ENCODE assay signal across 1 cellular context in the genomic region with DNA sequence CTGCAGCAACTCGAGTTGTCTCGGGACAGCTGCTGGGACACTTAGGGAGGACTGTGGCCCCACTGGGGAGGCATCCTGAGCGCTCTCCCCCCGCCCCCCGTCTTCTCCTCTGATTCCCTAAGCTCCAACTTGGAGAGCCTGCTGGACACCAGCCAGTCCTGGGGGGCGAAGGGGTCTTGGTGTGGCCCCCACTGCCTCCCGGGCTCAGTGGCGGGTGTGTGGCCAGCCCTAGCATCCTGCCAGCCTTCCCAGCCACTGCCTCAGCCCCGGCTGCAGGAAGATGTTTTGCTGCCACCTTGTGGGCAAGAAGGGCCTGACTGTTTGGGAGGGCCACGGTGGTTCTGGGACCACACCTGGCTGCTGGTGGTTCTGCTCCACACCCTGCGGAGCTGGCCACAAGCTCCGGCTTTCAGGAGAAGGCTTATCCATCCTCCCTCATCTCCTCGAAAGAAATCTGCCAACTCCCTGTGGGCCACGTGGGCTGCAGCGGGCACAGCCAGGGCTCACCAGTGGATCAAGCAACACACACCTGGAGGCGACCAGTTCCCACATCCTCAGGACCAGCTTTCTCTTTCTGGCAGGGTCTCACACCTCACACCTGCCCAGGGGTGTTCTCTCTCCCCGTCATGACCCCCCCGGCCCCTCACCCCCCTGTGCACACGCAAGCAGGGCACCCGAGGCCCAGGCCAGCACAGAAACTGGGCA.
TF ChIP-seq lines count a peak whose summit lies in the region.

No MANE protein-coding gene starts in this region.

TF ChIP-seq in K562, 482 proteins besides CTCF, POLR2A, EP300 and RAD21 (continued from another document and continues in another):
- TF ChIP-seq, protein P1, sequence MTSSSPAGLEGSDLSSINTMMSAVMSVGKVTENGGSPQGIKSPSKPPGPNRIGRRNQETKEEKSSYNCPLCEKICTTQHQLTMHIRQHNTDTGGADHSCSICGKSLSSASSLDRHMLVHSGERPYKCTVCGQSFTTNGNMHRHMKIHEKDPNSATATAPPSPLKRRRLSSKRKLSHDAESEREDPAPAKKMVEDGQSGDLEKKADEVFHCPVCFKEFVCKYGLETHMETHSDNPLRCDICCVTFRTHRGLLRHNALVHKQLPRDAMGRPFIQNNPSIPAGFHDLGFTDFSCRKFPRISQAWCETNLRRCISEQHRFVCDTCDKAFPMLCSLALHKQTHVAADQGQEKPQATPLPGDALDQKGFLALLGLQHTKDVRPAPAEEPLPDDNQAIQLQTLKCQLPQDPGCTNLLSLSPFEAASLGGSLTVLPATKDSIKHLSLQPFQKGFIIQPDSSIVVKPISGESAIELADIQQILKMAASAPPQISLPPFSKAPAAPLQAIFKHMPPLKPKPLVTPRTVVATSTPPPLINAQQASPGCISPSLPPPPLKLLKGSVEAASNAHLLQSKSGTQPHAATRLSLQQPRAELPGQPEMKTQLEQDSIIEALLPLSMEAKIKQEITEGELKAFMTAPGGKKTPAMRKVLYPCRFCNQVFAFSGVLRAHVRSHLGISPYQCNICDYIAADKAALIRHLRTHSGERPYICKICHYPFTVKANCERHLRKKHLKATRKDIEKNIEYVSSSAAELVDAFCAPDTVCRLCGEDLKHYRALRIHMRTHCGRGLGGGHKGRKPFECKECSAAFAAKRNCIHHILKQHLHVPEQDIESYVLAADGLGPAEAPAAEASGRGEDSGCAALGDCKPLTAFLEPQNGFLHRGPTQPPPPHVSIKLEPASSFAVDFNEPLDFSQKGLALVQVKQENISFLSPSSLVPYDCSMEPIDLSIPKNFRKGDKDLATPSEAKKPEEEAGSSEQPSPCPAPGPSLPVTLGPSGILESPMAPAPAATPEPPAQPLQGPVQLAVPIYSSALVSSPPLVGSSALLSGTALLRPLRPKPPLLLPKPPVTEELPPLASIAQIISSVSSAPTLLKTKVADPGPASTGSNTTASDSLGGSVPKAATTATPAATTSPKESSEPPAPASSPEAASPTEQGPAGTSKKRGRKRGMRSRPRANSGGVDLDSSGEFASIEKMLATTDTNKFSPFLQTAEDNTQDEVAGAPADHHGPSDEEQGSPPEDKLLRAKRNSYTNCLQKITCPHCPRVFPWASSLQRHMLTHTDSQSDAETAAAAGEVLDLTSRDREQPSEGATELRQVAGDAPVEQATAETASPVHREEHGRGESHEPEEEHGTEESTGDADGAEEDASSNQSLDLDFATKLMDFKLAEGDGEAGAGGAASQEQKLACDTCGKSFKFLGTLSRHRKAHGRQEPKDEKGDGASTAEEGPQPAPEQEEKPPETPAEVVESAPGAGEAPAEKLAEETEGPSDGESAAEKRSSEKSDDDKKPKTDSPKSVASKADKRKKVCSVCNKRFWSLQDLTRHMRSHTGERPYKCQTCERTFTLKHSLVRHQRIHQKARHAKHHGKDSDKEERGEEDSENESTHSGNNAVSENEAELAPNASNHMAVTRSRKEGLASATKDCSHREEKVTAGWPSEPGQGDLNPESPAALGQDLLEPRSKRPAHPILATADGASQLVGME (CRISPR knock-in tag; IDR thresholded peaks at IDR 0.05), result 0 out of 2 replicates have a peak, but pooled peaks have one; percentile 37
- TF ChIP-seq ETV5 (CRISPR knock-in tag; IDR thresholded peaks at IDR 0.05; ENCODE audit: low read depth), result no peak
- no peak for TF ChIP-seq ZNF282 (CRISPR knock-in tag; IDR thresholded peaks at IDR 0.05)
- no peak for TF ChIP-seq ZNF253 (CRISPR knock-in tag; conservative IDR thresholded peaks at IDR 0.05)
- no peak for TF ChIP-seq CBFB (CRISPR knock-in tag; IDR thresholded peaks at IDR 0.05)
- TF ChIP-seq FOXJ3 (CRISPR knock-in tag; IDR thresholded peaks at IDR 0.05), result no peak
- no peak for TF ChIP-seq ZC3H11A (IDR thresholded peaks at IDR 0.05; ENCODE audit: low read depth, low read length)
- TF ChIP-seq, protein P2, sequence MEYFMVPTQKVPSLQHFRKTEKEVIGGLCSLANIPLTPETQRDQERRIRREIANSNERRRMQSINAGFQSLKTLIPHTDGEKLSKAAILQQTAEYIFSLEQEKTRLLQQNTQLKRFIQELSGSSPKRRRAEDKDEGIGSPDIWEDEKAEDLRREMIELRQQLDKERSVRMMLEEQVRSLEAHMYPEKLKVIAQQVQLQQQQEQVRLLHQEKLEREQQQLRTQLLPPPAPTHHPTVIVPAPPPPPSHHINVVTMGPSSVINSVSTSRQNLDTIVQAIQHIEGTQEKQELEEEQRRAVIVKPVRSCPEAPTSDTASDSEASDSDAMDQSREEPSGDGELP (CRISPR knock-in tag; IDR thresholded peaks at IDR 0.05; ENCODE audit: borderline replicate concordance), result peak; percentile 82; the same call in 1 of the 2 replicates
- TF ChIP-seq CC2D1A (IDR thresholded peaks at IDR 0.05), result peak; percentile 75; the same call in 1 of the 2 replicates
- TF ChIP-seq ZNF347 (CRISPR knock-in tag; IDR thresholded peaks at IDR 0.05; ENCODE audit: low read depth), result no peak
- no peak for TF ChIP-seq ZNF431 (CRISPR knock-in tag; IDR thresholded peaks at IDR 0.05)
- no peak for TF ChIP-seq PCBP2 (IDR thresholded peaks at IDR 0.05; ENCODE audit: low read depth, low read length, poor library complexity, severe bottlenecking)
- TF ChIP-seq ZKSCAN8 (CRISPR knock-in tag; IDR thresholded peaks at IDR 0.05), result no peak
- peak; percentile 35; the same call in 1 of the 2 replicates for TF ChIP-seq XRCC5 (IDR thresholded peaks at IDR 0.05; ENCODE audit: low read depth, low read length)
- no peak for TF ChIP-seq NCOA2 (IDR thresholded peaks at IDR 0.05; ENCODE audit: partially characterized antibody in 2 of 2)
- no peak for TF ChIP-seq ZNF696 (CRISPR knock-in tag; conservative IDR thresholded peaks at IDR 0.05)
- TF ChIP-seq ZFPM2 (CRISPR knock-in tag; IDR thresholded peaks at IDR 0.05), result 0 out of 2 replicates have a peak, but pooled peaks have one; percentile 39
- no peak for TF ChIP-seq BRD9 (IDR thresholded peaks at IDR 0.05; ENCODE audit: low read depth, partially characterized antibody)
- TF ChIP-seq MECOM (CRISPR knock-in tag; IDR thresholded peaks at IDR 0.05), result no peak
- TF ChIP-seq BHLHE40 (IDR thresholded peaks at IDR 0.05; ENCODE audit: low read length), result peak; percentile 48
- TF ChIP-seq, protein P3, sequence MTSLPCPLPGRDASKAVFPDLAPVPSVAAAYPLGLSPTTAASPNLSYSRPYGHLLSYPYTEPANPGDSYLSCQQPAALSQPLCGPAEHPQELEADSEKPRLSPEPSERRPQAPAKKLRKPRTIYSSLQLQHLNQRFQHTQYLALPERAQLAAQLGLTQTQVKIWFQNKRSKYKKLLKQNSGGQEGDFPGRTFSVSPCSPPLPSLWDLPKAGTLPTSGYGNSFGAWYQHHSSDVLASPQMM (CRISPR knock-in tag; IDR thresholded peaks at IDR 0.05), result no peak
- no peak for TF ChIP-seq NR2F6 (CRISPR knock-in tag; IDR thresholded peaks at IDR 0.05)
- TF ChIP-seq RCOR1 (IDR thresholded peaks at IDR 0.05; ENCODE audit: borderline replicate concordance in 1 of 2, low read depth in 2 of 2, low read length in 2 of 2), result peak in 1 of 2 experiments; percentile 75; a peak in 2 of 4 replicates
- no peak for TF ChIP-seq ZNF12 (CRISPR knock-in tag; IDR thresholded peaks at IDR 0.05)
- no peak for TF ChIP-seq SMAD3 (CRISPR knock-in tag; conservative IDR thresholded peaks at IDR 0.05)
- TF ChIP-seq, protein P4, sequence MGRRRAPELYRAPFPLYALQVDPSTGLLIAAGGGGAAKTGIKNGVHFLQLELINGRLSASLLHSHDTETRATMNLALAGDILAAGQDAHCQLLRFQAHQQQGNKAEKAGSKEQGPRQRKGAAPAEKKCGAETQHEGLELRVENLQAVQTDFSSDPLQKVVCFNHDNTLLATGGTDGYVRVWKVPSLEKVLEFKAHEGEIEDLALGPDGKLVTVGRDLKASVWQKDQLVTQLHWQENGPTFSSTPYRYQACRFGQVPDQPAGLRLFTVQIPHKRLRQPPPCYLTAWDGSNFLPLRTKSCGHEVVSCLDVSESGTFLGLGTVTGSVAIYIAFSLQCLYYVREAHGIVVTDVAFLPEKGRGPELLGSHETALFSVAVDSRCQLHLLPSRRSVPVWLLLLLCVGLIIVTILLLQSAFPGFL (CRISPR knock-in tag; IDR thresholded peaks at IDR 0.05), result 0 out of 2 replicates have a peak, but pooled peaks have one; percentile 76
- TF ChIP-seq PPARD (CRISPR knock-in tag; IDR thresholded peaks at IDR 0.05), result no peak
- TF ChIP-seq RBM34 (IDR thresholded peaks at IDR 0.05; ENCODE audit: borderline replicate concordance, insufficient read depth, low read length), result no peak
- no peak for TF ChIP-seq MCM7 (IDR thresholded peaks at IDR 0.05)
- no peak for TF ChIP-seq TAF15 (IDR thresholded peaks at IDR 0.05; ENCODE audit: low read depth, low read length)
- TF ChIP-seq, protein P5, sequence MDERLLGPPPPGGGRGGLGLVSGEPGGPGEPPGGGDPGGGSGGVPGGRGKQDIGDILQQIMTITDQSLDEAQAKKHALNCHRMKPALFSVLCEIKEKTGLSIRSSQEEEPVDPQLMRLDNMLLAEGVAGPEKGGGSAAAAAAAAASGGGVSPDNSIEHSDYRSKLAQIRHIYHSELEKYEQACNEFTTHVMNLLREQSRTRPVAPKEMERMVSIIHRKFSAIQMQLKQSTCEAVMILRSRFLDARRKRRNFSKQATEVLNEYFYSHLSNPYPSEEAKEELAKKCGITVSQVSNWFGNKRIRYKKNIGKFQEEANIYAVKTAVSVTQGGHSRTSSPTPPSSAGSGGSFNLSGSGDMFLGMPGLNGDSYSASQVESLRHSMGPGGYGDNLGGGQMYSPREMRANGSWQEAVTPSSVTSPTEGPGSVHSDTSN (CRISPR knock-in tag; IDR thresholded peaks at IDR 0.05; ENCODE audit: low read depth), result no peak
- TF ChIP-seq, protein P5 (tag; conservative IDR thresholded peaks at IDR 0.05; ENCODE audit: low read depth), result no peak
- no peak for TF ChIP-seq KAT7 (CRISPR knock-in tag; IDR thresholded peaks at IDR 0.05; ENCODE audit: borderline replicate concordance)
- TF ChIP-seq, protein P6, sequence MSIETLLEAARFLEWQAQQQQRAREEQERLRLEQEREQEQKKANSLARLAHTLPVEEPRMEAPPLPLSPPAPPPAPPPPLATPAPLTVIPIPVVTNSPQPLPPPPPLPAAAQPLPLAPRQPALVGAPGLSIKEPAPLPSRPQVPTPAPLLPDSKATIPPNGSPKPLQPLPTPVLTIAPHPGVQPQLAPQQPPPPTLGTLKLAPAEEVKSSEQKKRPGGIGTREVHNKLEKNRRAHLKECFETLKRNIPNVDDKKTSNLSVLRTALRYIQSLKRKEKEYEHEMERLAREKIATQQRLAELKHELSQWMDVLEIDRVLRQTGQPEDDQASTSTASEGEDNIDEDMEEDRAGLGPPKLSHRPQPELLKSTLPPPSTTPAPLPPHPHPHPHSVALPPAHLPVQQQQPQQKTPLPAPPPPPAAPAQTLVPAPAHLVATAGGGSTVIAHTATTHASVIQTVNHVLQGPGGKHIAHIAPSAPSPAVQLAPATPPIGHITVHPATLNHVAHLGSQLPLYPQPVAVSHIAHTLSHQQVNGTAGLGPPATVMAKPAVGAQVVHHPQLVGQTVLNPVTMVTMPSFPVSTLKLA (conservative IDR thresholded peaks at IDR 0.05), result no peak
- TF ChIP-seq CBX1 (IDR thresholded peaks at IDR 0.05; ENCODE audit: low read depth), result peak; percentile 79; the same call in 1 of the 2 replicates
- peak; percentile 64 for TF ChIP-seq POLR2G (IDR thresholded peaks at IDR 0.05; ENCODE audit: low read depth, low read length)
- 0 out of 2 replicates have a peak, but pooled peaks have one; percentile 30 for TF ChIP-seq E2F3 (CRISPR knock-in tag; IDR thresholded peaks at IDR 0.05)
- TF ChIP-seq, protein P7, sequence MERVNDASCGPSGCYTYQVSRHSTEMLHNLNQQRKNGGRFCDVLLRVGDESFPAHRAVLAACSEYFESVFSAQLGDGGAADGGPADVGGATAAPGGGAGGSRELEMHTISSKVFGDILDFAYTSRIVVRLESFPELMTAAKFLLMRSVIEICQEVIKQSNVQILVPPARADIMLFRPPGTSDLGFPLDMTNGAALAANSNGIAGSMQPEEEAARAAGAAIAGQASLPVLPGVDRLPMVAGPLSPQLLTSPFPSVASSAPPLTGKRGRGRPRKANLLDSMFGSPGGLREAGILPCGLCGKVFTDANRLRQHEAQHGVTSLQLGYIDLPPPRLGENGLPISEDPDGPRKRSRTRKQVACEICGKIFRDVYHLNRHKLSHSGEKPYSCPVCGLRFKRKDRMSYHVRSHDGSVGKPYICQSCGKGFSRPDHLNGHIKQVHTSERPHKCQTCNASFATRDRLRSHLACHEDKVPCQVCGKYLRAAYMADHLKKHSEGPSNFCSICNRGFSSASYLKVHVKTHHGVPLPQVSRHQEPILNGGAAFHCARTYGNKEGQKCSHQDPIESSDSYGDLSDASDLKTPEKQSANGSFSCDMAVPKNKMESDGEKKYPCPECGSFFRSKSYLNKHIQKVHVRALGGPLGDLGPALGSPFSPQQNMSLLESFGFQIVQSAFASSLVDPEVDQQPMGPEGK (CRISPR knock-in tag; IDR thresholded peaks at IDR 0.05; ENCODE audit: borderline replicate concordance), result no peak
